Comparison of ENCODE assay signal across 8 cellular contexts in genomic region chr4:2570551-2571222, GRCh38. TPM values are rescaled to one million over a fixed set of nuclear protein-coding genes. Genes with fewer than 3 reads are reported as not detected.
DNase-seq lines count a peak whose midpoint lies in the region; ATAC-seq lines count a peak whose summit lies in the region.

No MANE protein-coding gene starts in this region.

- H3K27me3 Mint-ChIP-seq in activated naive CD4-positive, alpha-beta T cell treated with anti-CD3 and anti-CD28 coated beads for 36 hours (ENCODE audit: low read depth): no peaks in the 10 kb centered on the region

- no peaks in the 10 kb centered on the region for H3K9me3 Mint-ChIP-seq in activated naive CD4-positive, alpha-beta T cell treated with anti-CD3 and anti-CD28 coated beads for 36 hours

- H3K4me1 Mint-ChIP-seq in activated naive CD4-positive, alpha-beta T cell treated with anti-CD3 and anti-CD28 coated beads for 36 hours (ENCODE audit: low read depth): peaks cover 58% of the 10 kb centered on the region

- H3K36me3 Mint-ChIP-seq in activated naive CD4-positive, alpha-beta T cell treated with anti-CD3 and anti-CD28 coated beads for 36 hours (ENCODE audit: low read depth): peaks cover 8% of the 10 kb centered on the region

- H3K4me3 Mint-ChIP-seq in activated naive CD4-positive, alpha-beta T cell treated with anti-CD3 and anti-CD28 coated beads for 36 hours: peak overlapping the region; percentile 46

- intact Hi-C loops in activated naive CD4-positive, alpha-beta T cell treated with anti-CD3 and anti-CD28 coated beads for 36 hours (cut with micrococcal nuclease): loop anchor here (1.0 kb wide), 2 partner anchors 34 to 176 kb away; partner anchors contain the start of gene FAM193A
- intact Hi-C loops in posterior vena cava (cut with DNase I): no loop called here

- CTCF ChIA-PET in activated naive CD4-positive, alpha-beta T cell treated with anti-CD3 and anti-CD28 coated beads for 36 hours (lab: Charles Lee): interaction anchor here (0.6 to 1.2 kb wide), 2 partner anchors 33 to 76 kb away, joined by 3 read pairs; no protein-coding TSS in a partner anchor

- peak; percentile 89 for DNase-seq in activated naive CD4-positive, alpha-beta T cell treated with anti-CD3 and anti-CD28 coated beads for 36 hours
- DNase-seq in posterior vena cava (ENCODE audit: low spot score) (peak; percentile 83), germinal center (ENCODE audit: low spot score) (no peak), NCI-H1436 (lab: John Stamatoyannopoulos, UW) (no peak), 8988T (no peak), nucleus accumbens (lab: John Stamatoyannopoulos, UW) (no peak)

- peak overlapping the region; percentile 74 for H3K27ac Mint-ChIP-seq in activated naive CD4-positive, alpha-beta T cell treated with anti-CD3 and anti-CD28 coated beads for 36 hours

- ATAC-seq in GM19043 (IDR thresholded peaks at IDR 0.05; ENCODE audit: low read depth, unreplicated experiment) (peak; percentile 96), HG03378 (IDR thresholded peaks at IDR 0.05; ENCODE audit: unreplicated experiment) (peak; percentile 73)

RNA-seq across cellular contexts. Expression of gene FAM193A, which starts 34.2 kb away (rescaled TPM):
- 10 to 100 TPM; 20.1 to 20.4 TPM for total RNA-seq in activated naive CD4-positive, alpha-beta T cell treated with anti-CD3 and anti-CD28 coated beads for 36 hours
- total RNA-seq in posterior vena cava: 10 to 100 TPM; 18.6 to 20.3 TPM

Comparison
In these comparisons a context has a peak if more than half of its experiments do, and no peak if none do; other contexts are left out.
1. DNase-seq: peak in activated naive CD4-positive, alpha-beta T cell treated with anti-CD3 and anti-CD28 coated beads for 36 hours (single experiment) and posterior vena cava (single experiment); none in germinal center (single experiment), NCI-H1436 (single experiment), 8988T (single experiment) and nucleus accumbens (0 of 56).